8 cellular contexts compared by ENCODE assay signal in the genomic region with DNA sequence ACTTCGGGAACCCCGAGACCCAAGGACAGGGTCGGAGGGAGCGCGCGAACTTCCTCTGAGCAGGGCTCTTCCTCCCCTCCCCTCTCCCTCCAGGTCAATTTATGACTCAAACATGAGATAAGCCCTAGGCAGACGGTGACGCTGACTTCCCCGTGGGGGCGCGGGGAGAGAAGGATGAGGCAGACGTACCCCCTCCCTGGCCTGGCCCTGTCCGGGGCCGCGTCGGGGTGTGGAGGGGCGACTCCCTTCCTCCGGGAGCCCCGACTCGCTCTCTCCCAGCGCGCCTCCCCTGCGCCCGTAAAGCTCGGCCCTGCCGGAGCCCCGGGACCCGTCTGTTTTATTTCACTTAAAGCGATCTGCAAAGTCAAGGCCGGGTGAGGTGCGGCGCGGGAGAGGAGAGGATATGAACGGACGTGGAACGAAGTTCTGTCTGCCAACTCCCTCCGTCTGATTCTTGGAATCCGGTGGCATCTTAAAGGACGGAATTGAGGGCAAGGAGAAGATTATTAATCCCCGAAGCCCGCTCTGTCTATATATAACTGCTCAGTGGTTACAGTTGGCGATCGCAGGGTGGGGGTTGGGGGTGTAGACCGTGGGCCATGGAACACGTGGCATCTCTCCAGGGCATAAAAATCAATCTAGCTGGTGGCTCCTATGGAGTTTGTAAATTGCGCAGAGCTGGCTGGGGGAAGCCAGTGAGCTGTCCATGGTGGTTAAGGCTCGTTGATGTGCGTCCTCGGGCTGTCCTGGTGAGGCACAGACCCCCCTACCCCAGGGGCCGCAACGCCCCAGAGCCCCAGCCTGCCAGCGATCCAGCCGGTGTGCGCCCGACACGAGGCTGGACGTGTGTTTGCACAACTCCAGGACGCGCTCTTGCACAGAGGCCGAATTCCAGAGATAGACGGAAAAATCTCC. TPM values are rescaled to one million over a fixed set of nuclear protein-coding genes. Genes with fewer than 3 reads are reported as not detected.
DNase-seq lines count a peak whose midpoint lies in the region; ATAC-seq and TF ChIP-seq lines count a peak whose summit lies in the region.

No MANE protein-coding gene starts in this region.

- H3K27ac Mint-ChIP-seq in activated CD8-positive, alpha-beta T cell treated with anti-CD3 and anti-CD28 coated beads for 36 hours = no peak overlapping the region
- no peak overlapping the region for H3K27ac Mint-ChIP-seq in activated CD8-positive, alpha-beta T cell treated with anti-CD3 and anti-CD28 coated beads, Interleukin-2, amount 10 ng/mL, durations not matched to agents 7 days and 5 days

- TF ChIP-seq CTCF in activated CD8-positive, alpha-beta T cell treated with anti-CD3 and anti-CD28 coated beads for 36 hours (IDR thresholded peaks at IDR 0.05) = no peak
- TF ChIP-seq CTCF in WI38 (IDR thresholded peaks at IDR 0.05; ENCODE audit: low read depth, low read length) = no peak

- peaks cover 27% of the 10 kb centered on the region for H3K4me1 ChIP-seq in stomach smooth muscle (ENCODE audit: control insufficient read depth, insufficient read depth, low read length)

- intact Hi-C loops in activated CD8-positive, alpha-beta T cell treated with anti-CD3 and anti-CD28 coated beads for 36 hours (cut with micrococcal nuclease) = no loop called here

- no peaks in the 10 kb centered on the region for H3K9me3 ChIP-seq in stomach smooth muscle (ENCODE audit: control insufficient read depth in 2 of 2, low read length in 2 of 2)

- no peak overlapping the region for H3K9ac ChIP-seq in stomach smooth muscle (ENCODE audit: low read length in 2 of 2)

- peaks cover 17% of the 10 kb centered on the region for H3K4me1 Mint-ChIP-seq in activated CD8-positive, alpha-beta T cell treated with anti-CD3 and anti-CD28 coated beads for 36 hours (ENCODE audit: low read depth)
- peaks cover 9% of the 10 kb centered on the region for H3K4me1 Mint-ChIP-seq in activated CD8-positive, alpha-beta T cell treated with anti-CD3 and anti-CD28 coated beads, Interleukin-2, amount 10 ng/mL, durations not matched to agents 7 days and 5 days (ENCODE audit: low read depth)

- peaks cover 71% of the 10 kb centered on the region for H3K27me3 Mint-ChIP-seq in activated CD8-positive, alpha-beta T cell treated with anti-CD3 and anti-CD28 coated beads for 36 hours
- H3K27me3 Mint-ChIP-seq in activated CD8-positive, alpha-beta T cell treated with anti-CD3 and anti-CD28 coated beads, Interleukin-2, amount 10 ng/mL, durations not matched to agents 7 days and 5 days (ENCODE audit: low read depth) = peaks cover 79% of the 10 kb centered on the region

- CTCF ChIA-PET in activated CD8-positive, alpha-beta T cell treated with anti-CD3 and anti-CD28 coated beads for 36 hours (lab: Charles Lee) = no interaction called here
- CTCF ChIA-PET in activated CD8-positive, alpha-beta T cell treated with anti-CD3 and anti-CD28 coated beads, Interleukin-2, amount 10 ng/mL, durations not matched to agents 7 days and 5 days (lab: Charles Lee) = no interaction called here

- no peaks in the 10 kb centered on the region for H3K36me3 Mint-ChIP-seq in activated CD8-positive, alpha-beta T cell treated with anti-CD3 and anti-CD28 coated beads for 36 hours (ENCODE audit: low read depth)
- H3K36me3 Mint-ChIP-seq in activated CD8-positive, alpha-beta T cell treated with anti-CD3 and anti-CD28 coated beads, Interleukin-2, amount 10 ng/mL, durations not matched to agents 7 days and 5 days (ENCODE audit: low read depth) = no peaks in the 10 kb centered on the region

- no peaks in the 10 kb centered on the region for H3K36me3 ChIP-seq in stomach smooth muscle (ENCODE audit: control insufficient read depth in 2 of 2, insufficient read depth in 2 of 2, low read length in 2 of 2)

- H3K4me3 ChIP-seq in WI38 (ENCODE audit: low read depth, low read length) = peak overlapping the region; percentile 46
- H3K4me3 ChIP-seq in iPS-11a (ENCODE audit: low read depth, low read length) = peak overlapping the region; percentile 50
- H3K4me3 ChIP-seq in stomach smooth muscle (ENCODE audit: low read length in 2 of 2) = peak overlapping the region; percentile 50 to 60

- peak; percentile 63 for ATAC-seq in activated CD8-positive, alpha-beta T cell treated with anti-CD3 and anti-CD28 coated beads for 36 hours
- ATAC-seq in activated CD8-positive, alpha-beta T cell treated with anti-CD3 and anti-CD28 coated beads, Interleukin-2, amount 10 ng/mL, durations not matched to agents 7 days and 5 days = no peak
- ATAC-seq in GM21360 (IDR thresholded peaks at IDR 0.05; ENCODE audit: unreplicated experiment) = no peak

- peak overlapping the region; percentile 33 for H3K4me3 Mint-ChIP-seq in activated CD8-positive, alpha-beta T cell treated with anti-CD3 and anti-CD28 coated beads for 36 hours
- H3K4me3 Mint-ChIP-seq in activated CD8-positive, alpha-beta T cell treated with anti-CD3 and anti-CD28 coated beads, Interleukin-2, amount 10 ng/mL, durations not matched to agents 7 days and 5 days = no peak overlapping the region

- POLR2A ChIA-PET in activated CD8-positive, alpha-beta T cell treated with anti-CD3 and anti-CD28 coated beads for 36 hours (lab: Charles Lee) = no interaction called here
- POLR2A ChIA-PET in activated CD8-positive, alpha-beta T cell treated with anti-CD3 and anti-CD28 coated beads, Interleukin-2, amount 10 ng/mL, durations not matched to agents 7 days and 5 days (lab: Charles Lee) = no interaction called here

- no peaks in the 10 kb centered on the region for H3K9me3 Mint-ChIP-seq in activated CD8-positive, alpha-beta T cell treated with anti-CD3 and anti-CD28 coated beads for 36 hours
- H3K9me3 Mint-ChIP-seq in activated CD8-positive, alpha-beta T cell treated with anti-CD3 and anti-CD28 coated beads, Interleukin-2, amount 10 ng/mL, durations not matched to agents 7 days and 5 days (ENCODE audit: insufficient read depth) = no peaks in the 10 kb centered on the region

- H3K27ac ChIP-seq in stomach smooth muscle (ENCODE audit: low read length) = no peak overlapping the region

- peaks cover 36 to 44% of the 10 kb centered on the region in 2 donors for H3K27me3 ChIP-seq in stomach smooth muscle (ENCODE audit: control insufficient read depth in 1 of 2, insufficient read depth in 2 of 2, low read length in 2 of 2)

- DNase-seq in activated CD8-positive, alpha-beta T cell treated with anti-CD3 and anti-CD28 coated beads for 36 hours = peak; percentile 24
- DNase-seq in activated CD8-positive, alpha-beta T cell treated with anti-CD3 and anti-CD28 coated beads, Interleukin-2, amount 10 ng/mL, durations not matched to agents 7 days and 5 days = no peak
- no peak for DNase-seq in foreskin melanocyte
- DNase-seq in stimulated activated naive CD4-positive, alpha-beta T cell treated with Interleukin-2 at 50 U/mL for 16 hours (lab: John Stamatoyannopoulos, UW) = no peak

RNA-seq across cellular contexts. Expression of a gene that starts 2.9 kb away (rescaled TPM):
- total RNA-seq in activated CD8-positive, alpha-beta T cell treated with anti-CD3 and anti-CD28 coated beads for 36 hours = not detected
- total RNA-seq in activated CD8-positive, alpha-beta T cell treated with anti-CD3 and anti-CD28 coated beads, Interleukin-2, amount 10 ng/mL, durations not matched to agents 7 days and 5 days = not detected
